6 cellular contexts compared by ENCODE assay signal in the genomic region with DNA sequence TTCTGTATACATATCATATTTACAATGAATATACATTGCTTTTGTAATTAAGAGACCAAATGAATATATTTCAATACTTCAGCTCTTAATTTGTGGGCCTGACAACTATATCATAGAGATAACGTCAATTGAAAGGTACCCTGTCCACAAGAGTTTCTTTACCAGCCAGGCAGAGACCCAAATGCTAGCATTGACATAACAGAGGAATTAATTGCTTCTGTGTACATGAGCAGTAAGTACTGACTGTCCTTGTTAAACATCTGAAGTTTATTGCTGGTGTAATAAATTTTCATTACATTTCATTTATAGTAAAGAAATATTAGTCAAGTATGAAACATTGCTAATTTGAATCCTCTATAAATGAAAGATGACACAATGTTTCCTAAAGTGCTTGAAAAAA.
"Had no signal": no experiment of that assay in that cellular context is flagged by ENCODE, and none has a peak within 500 bp of the region (broad histone marks: within the 10 kb centered on the region; RNA-seq: fewer than 3 reads in every experiment).

No MANE protein-coding gene starts in this region.

- H3K27ac ChIP-seq: HL-60 had no signal

- ATAC-seq: HepG2, K562 had no signal

- FAIRE-seq: HepG2, HTR-8/SVneo, K562 had no signal

- H3K4me3 ChIP-seq: K562 had no signal

- DNase-seq: IMR-90, KBM-7 had no signal
